15 cellular contexts compared by ENCODE assay signal in genomic region chr12:4821000-4821399, GRCh38.
"Had no signal": no experiment of that assay in that cellular context is flagged by ENCODE, and none has a peak within 500 bp of the region (broad histone marks: within the 10 kb centered on the region; RNA-seq: fewer than 3 reads in every experiment).

No MANE protein-coding gene starts in this region.

- H3K9me3 ChIP-seq: breast epithelium, psoas muscle, thoracic aorta had no signal

- H3K27me3 ChIP-seq: breast epithelium had no signal

- H3K4me3 ChIP-seq: breast epithelium, psoas muscle, thoracic aorta had no signal

- ATAC-seq: activated CD4-positive, CD25-positive, alpha-beta regulatory T cell treated with anti-CD3 and anti-CD28 coated beads, Interleukin-2, amount 50 U/mL, for 24 hours; activated CD8-positive, alpha-beta memory T cell treated with anti-CD3 and anti-CD28 coated beads, Interleukin-2, amount 10 ng/mL, durations not matched to agents 7 days and 5 days; activated T-cell treated with anti-CD3 and anti-CD28 coated beads, Interleukin-2, amount 50 U/mL, for 4 hours; esophagus mucosa; psoas muscle; sciatic nerve had no signal

- H3K27ac Mint-ChIP-seq: activated CD8-positive, alpha-beta memory T cell treated with anti-CD3 and anti-CD28 coated beads, Interleukin-2, amount 10 ng/mL, durations not matched to agents 7 days and 5 days; activated naive CD8-positive, alpha-beta T cell; stimulated activated naive CD8-positive, alpha-beta T cell treated with anti-CD3 and anti-CD28 coated beads, Interleukin-15, Interleukin-2, amounts not matched to agents 100 ng/mL and 50 ng/mL, for 24 hours; T-helper 1 cell treated with Interleukin-12 subunit alpha and Interleukin-12 subunit beta and Interleukin-4 antibody, amounts not matched to agents 30 μg/mL and 1 μg/mL, for 36 hours had no signal

- H3K36me3 ChIP-seq: breast epithelium, thoracic aorta had no signal

- H3K4me3 Mint-ChIP-seq: activated CD8-positive, alpha-beta memory T cell treated with anti-CD3 and anti-CD28 coated beads, Interleukin-2, amount 10 ng/mL, durations not matched to agents 7 days and 5 days; activated naive CD8-positive, alpha-beta T cell; activated T-cell treated with anti-CD3 and anti-CD28 coated beads, Interleukin-2, amount 50 U/mL, for 4 hours; nephron; stimulated activated naive CD8-positive, alpha-beta T cell treated with anti-CD3 and anti-CD28 coated beads, Interleukin-15, Interleukin-2, amounts not matched to agents 100 ng/mL and 50 ng/mL, for 24 hours; T-helper 1 cell treated with Interleukin-12 subunit alpha and Interleukin-12 subunit beta and Interleukin-4 antibody, amounts not matched to agents 30 μg/mL and 1 μg/mL, for 36 hours had no signal

- H3K4me1 ChIP-seq: breast epithelium, psoas muscle had no signal

- H3K27ac ChIP-seq: breast epithelium, psoas muscle had no signal

- H3K27me3 Mint-ChIP-seq: activated naive CD8-positive, alpha-beta T cell had no signal

- H3K9me3 Mint-ChIP-seq: activated T-cell treated with anti-CD3 and anti-CD28 coated beads, Interleukin-2, amount 50 U/mL, for 4 hours; nephron; stimulated activated naive CD8-positive, alpha-beta T cell treated with anti-CD3 and anti-CD28 coated beads, Interleukin-15, Interleukin-2, amounts not matched to agents 100 ng/mL and 50 ng/mL, for 24 hours; T-helper 1 cell treated with Interleukin-12 subunit alpha and Interleukin-12 subunit beta and Interleukin-4 antibody, amounts not matched to agents 30 μg/mL and 1 μg/mL, for 36 hours had no signal

- DNase-seq: activated CD4-positive, alpha-beta T cell treated with anti-CD3 and anti-CD28 coated beads, Interleukin-2, amount 50 U/mL, for 48 hours; activated CD8-positive, alpha-beta memory T cell treated with anti-CD3 and anti-CD28 coated beads, Interleukin-2, amount 10 ng/mL, durations not matched to agents 7 days and 5 days; activated gamma-delta T cell; activated T-cell treated with anti-CD3 and anti-CD28 coated beads, Interleukin-2, amount 50 U/mL, for 4 hours; hippocampal formation; psoas muscle had no signal
